14 cellular contexts compared by ENCODE assay signal in genomic region chr19:2942928-2943640, GRCh38. TPM values are rescaled to one million over a fixed set of nuclear protein-coding genes. Genes with fewer than 3 reads are reported as not detected.
DNase-seq lines count a peak whose midpoint lies in the region; ATAC-seq and TF ChIP-seq lines count a peak whose summit lies in the region.
"Had no signal": no experiment of that assay in that cellular context is flagged by ENCODE, and none has a peak within 500 bp of the region (broad histone marks: within the 10 kb centered on the region; RNA-seq: fewer than 3 reads in every experiment).

No MANE protein-coding gene starts in this region.

- no peaks in the 10 kb centered on the region for H3K4me1 ChIP-seq in right cardiac atrium (ENCODE audit: control insufficient read depth, insufficient read depth, low read length)
- H3K4me1 ChIP-seq: foreskin keratinocyte had no signal

- H3K4me3 ChIP-seq in right cardiac atrium (ENCODE audit: low read length) = no peak overlapping the region
- H3K4me3 ChIP-seq: lung had no signal

- peaks cover 11% of the 10 kb centered on the region for H3K36me3 Mint-ChIP-seq in activated CD4-positive, alpha-beta T cell treated with anti-CD3 and anti-CD28 coated beads for 36 hours (ENCODE audit: low read depth)
- H3K36me3 Mint-ChIP-seq in IgD-negative memory B cell (peaks cover 4% of the 10 kb centered on the region), nephron (ENCODE audit: low read depth) (peaks cover 25% of the 10 kb centered on the region)
- peaks cover 16% of the 10 kb centered on the region for H3K36me3 Mint-ChIP-seq in activated T-helper 2 cell treated with anti-CD3 and anti-CD28 coated beads, Interferon-gamma antibody, Interleukin-2, Interleukin-4, amounts not matched to agents 10 μg/mL and 5 μg/mL and 100 μg/mL, durations not matched to agents 14 hours and 24 hours and 36 hours (ENCODE audit: low read depth)

- ATAC-seq in activated CD4-positive, alpha-beta T cell treated with anti-CD3 and anti-CD28 coated beads for 36 hours = no peak
- ATAC-seq in right cardiac atrium (no peak), GM18498 (IDR thresholded peaks at IDR 0.05; ENCODE audit: unreplicated experiment) (no peak)
- ATAC-seq: foreskin keratinocyte had no signal

- POLR2A ChIA-PET in activated CD4-positive, alpha-beta T cell treated with anti-CD3 and anti-CD28 coated beads for 36 hours (lab: Charles Lee) = no interaction called here

- TF ChIP-seq CTCF in nephron (IDR thresholded peaks at IDR 0.05; ENCODE audit: unreplicated experiment in 3 of 3) = no peak

- CTCF ChIA-PET in activated CD4-positive, alpha-beta T cell treated with anti-CD3 and anti-CD28 coated beads for 36 hours (lab: Charles Lee) = interaction anchor here (0.6 to 1.1 kb wide), 2 partner anchors 35 to 201 kb away, joined by 3 read pairs; no protein-coding TSS in a partner anchor

- no peaks in the 10 kb centered on the region for H3K9me3 ChIP-seq in right cardiac atrium (ENCODE audit: control insufficient read depth, low read length)

- H3K27ac Mint-ChIP-seq in activated CD4-positive, alpha-beta T cell treated with anti-CD3 and anti-CD28 coated beads for 36 hours = no peak overlapping the region
- peak overlapping the region in 1 of 3 donors; percentile 75 for H3K27ac Mint-ChIP-seq in IgD-negative memory B cell
- no peak overlapping the region for H3K27ac Mint-ChIP-seq in activated T-helper 2 cell treated with anti-CD3 and anti-CD28 coated beads, Interferon-gamma antibody, Interleukin-2, Interleukin-4, amounts not matched to agents 10 μg/mL and 5 μg/mL and 100 μg/mL, durations not matched to agents 14 hours and 24 hours and 36 hours
- no peak overlapping the region for H3K27ac Mint-ChIP-seq in nephron

- intact Hi-C loops in activated CD4-positive, alpha-beta T cell treated with anti-CD3 and anti-CD28 coated beads for 36 hours (cut with DNase I, micrococcal nuclease) = loop anchor here in 1 of 2 experiments (5.0 kb wide), 1 partner anchor 41 kb away; the partner anchor contains the start of gene ZNF57
- intact Hi-C loops in activated T-helper 2 cell treated with anti-CD3 and anti-CD28 coated beads, Interferon-gamma antibody, Interleukin-2, Interleukin-4, amounts not matched to agents 10 μg/mL and 5 μg/mL and 100 μg/mL, durations not matched to agents 14 hours and 24 hours and 36 hours (cut with micrococcal nuclease) = no loop called here
- intact Hi-C loops in right cardiac atrium (cut with DNase I) = no loop called here

- WGBS in right cardiac atrium = 86% methylated on average over 14 of the region's 14 CpGs

- no peaks in the 10 kb centered on the region for H3K27me3 ChIP-seq in right cardiac atrium (ENCODE audit: control insufficient read depth, insufficient read depth)
- H3K27me3 ChIP-seq: foreskin keratinocyte had no signal

- H3K9me3 Mint-ChIP-seq in activated CD4-positive, alpha-beta T cell treated with anti-CD3 and anti-CD28 coated beads for 36 hours (ENCODE audit: low read depth) = no peaks in the 10 kb centered on the region
- H3K9me3 Mint-ChIP-seq in IgD-negative memory B cell = no peaks in the 10 kb centered on the region
- no peaks in the 10 kb centered on the region for H3K9me3 Mint-ChIP-seq in activated T-helper 2 cell treated with anti-CD3 and anti-CD28 coated beads, Interferon-gamma antibody, Interleukin-2, Interleukin-4, amounts not matched to agents 10 μg/mL and 5 μg/mL and 100 μg/mL, durations not matched to agents 14 hours and 24 hours and 36 hours
- H3K9me3 Mint-ChIP-seq in nephron = peaks cover 4% of the 10 kb centered on the region

- H3K27ac ChIP-seq in right cardiac atrium (ENCODE audit: low read length) = no peak overlapping the region
- H3K27ac ChIP-seq: foreskin keratinocyte had no signal

- peak overlapping the region; percentile 83 for H3K4me3 Mint-ChIP-seq in activated CD4-positive, alpha-beta T cell treated with anti-CD3 and anti-CD28 coated beads for 36 hours
- H3K4me3 Mint-ChIP-seq in IgD-negative memory B cell (peak overlapping the region; percentile 17 to 79 (median 56)), nephron (peak overlapping the region; percentile 78 to 98 (median 83))
- H3K4me3 Mint-ChIP-seq in activated T-helper 2 cell treated with anti-CD3 and anti-CD28 coated beads, Interferon-gamma antibody, Interleukin-2, Interleukin-4, amounts not matched to agents 10 μg/mL and 5 μg/mL and 100 μg/mL, durations not matched to agents 14 hours and 24 hours and 36 hours (ENCODE audit: low read depth) = peak overlapping the region; percentile 28

- H3K27me3 Mint-ChIP-seq in activated CD4-positive, alpha-beta T cell treated with anti-CD3 and anti-CD28 coated beads for 36 hours = no peaks in the 10 kb centered on the region
- H3K27me3 Mint-ChIP-seq in IgD-negative memory B cell (no peaks in the 10 kb centered on the region), nephron (ENCODE audit: low read depth) (no peaks in the 10 kb centered on the region)
- no peaks in the 10 kb centered on the region for H3K27me3 Mint-ChIP-seq in activated T-helper 2 cell treated with anti-CD3 and anti-CD28 coated beads, Interferon-gamma antibody, Interleukin-2, Interleukin-4, amounts not matched to agents 10 μg/mL and 5 μg/mL and 100 μg/mL, durations not matched to agents 14 hours and 24 hours and 36 hours (ENCODE audit: low read depth)

- peaks cover 22% of the 10 kb centered on the region for H3K4me1 Mint-ChIP-seq in activated CD4-positive, alpha-beta T cell treated with anti-CD3 and anti-CD28 coated beads for 36 hours
- H3K4me1 Mint-ChIP-seq in IgD-negative memory B cell (peaks cover 0 to 8% (median 7%) of the 10 kb centered on the region in 3 donors), nephron (peaks cover 11% of the 10 kb centered on the region)
- H3K4me1 Mint-ChIP-seq in activated T-helper 2 cell treated with anti-CD3 and anti-CD28 coated beads, Interferon-gamma antibody, Interleukin-2, Interleukin-4, amounts not matched to agents 10 μg/mL and 5 μg/mL and 100 μg/mL, durations not matched to agents 14 hours and 24 hours and 36 hours (ENCODE audit: low read depth) = peaks cover 7% of the 10 kb centered on the region

- DNase-seq in activated CD4-positive, alpha-beta T cell treated with anti-CD3 and anti-CD28 coated beads for 36 hours = no peak
- DNase-seq in activated CD4-positive, alpha-beta T cell treated with anti-CD3 and anti-CD28 coated beads, Interleukin-2, amount 50 U/mL, for 4 hours = no peak
- no peak for DNase-seq in activated T-helper 2 cell treated with anti-CD3 and anti-CD28 coated beads, Interferon-gamma antibody, Interleukin-2, Interleukin-4, amounts not matched to agents 10 μg/mL and 5 μg/mL and 100 μg/mL, durations not matched to agents 14 hours and 24 hours and 36 hours (ENCODE audit: low spot score)
- DNase-seq in dedifferentiated amniotic fluid mesenchymal stem cell (ENCODE audit: extremely low spot score) (no peak), right cardiac atrium (no peak)
- DNase-seq: activated CD4-positive, CD25-positive, alpha-beta regulatory T cell treated with anti-CD3 and anti-CD28 coated beads, Interleukin-2, amount 50 U/mL, for 72 hours; activated gamma-delta T cell; foreskin keratinocyte; NCI-H1105 had no signal

RNA-seq across cellular contexts. Expression of gene ZNF77, which starts 1.7 kb away (rescaled TPM):
- 1 to 10 TPM; 4.3 to 4.8 TPM for total RNA-seq in activated CD4-positive, alpha-beta T cell treated with anti-CD3 and anti-CD28 coated beads for 36 hours
- 1.7 TPM for polyA plus RNA-seq in IgD-negative memory B cell
- 3.5 and 4.0 TPM in 2 replicates for total RNA-seq in activated T-helper 2 cell treated with anti-CD3 and anti-CD28 coated beads, Interferon-gamma antibody, Interleukin-2, Interleukin-4, amounts not matched to agents 10 μg/mL and 5 μg/mL and 100 μg/mL, durations not matched to agents 14 hours and 24 hours and 36 hours
- total RNA-seq in right cardiac atrium = 1 to 10 TPM; 2.1 to 4.0 (median 2.9) TPM
- polyA plus RNA-seq in right cardiac atrium = 2.1 TPM

RNA-seq across cellular contexts. Expression of gene TLE6, which starts 34.3 kb away (rescaled TPM):
- total RNA-seq in activated CD4-positive, alpha-beta T cell treated with anti-CD3 and anti-CD28 coated beads for 36 hours = 1 to 10 TPM; 2.6 to 3.5 TPM
- polyA plus RNA-seq in IgD-negative memory B cell (0.16 TPM), right cardiac atrium (2.1 TPM)
- total RNA-seq in activated T-helper 2 cell treated with anti-CD3 and anti-CD28 coated beads, Interferon-gamma antibody, Interleukin-2, Interleukin-4, amounts not matched to agents 10 μg/mL and 5 μg/mL and 100 μg/mL, durations not matched to agents 14 hours and 24 hours and 36 hours = 1.4 and 1.5 TPM in 2 replicates
- total RNA-seq in right cardiac atrium = 1 to 10 TPM in 2 of 4 donors, under 1 TPM in 2; 0.28 to 2.2 (median 1.2) TPM
- total RNA-seq: A673 had no signal

RNA-seq across cellular contexts. Expression of gene ZNF57, which starts 42.4 kb away (rescaled TPM):
- 1 to 10 TPM; 5.9 to 7.1 TPM for total RNA-seq in activated CD4-positive, alpha-beta T cell treated with anti-CD3 and anti-CD28 coated beads for 36 hours
- polyA plus RNA-seq in IgD-negative memory B cell = 2.9 TPM
- total RNA-seq in activated T-helper 2 cell treated with anti-CD3 and anti-CD28 coated beads, Interferon-gamma antibody, Interleukin-2, Interleukin-4, amounts not matched to agents 10 μg/mL and 5 μg/mL and 100 μg/mL, durations not matched to agents 14 hours and 24 hours and 36 hours = 2.7 and 3.1 TPM in 2 replicates
- total RNA-seq in right cardiac atrium = 1 to 10 TPM; 1.9 to 3.1 (median 2.4) TPM
- polyA plus RNA-seq in right cardiac atrium = 1.9 TPM

Comparison
In these comparisons a context has a peak if more than half of its experiments do, and no peak if none do; other contexts are left out.
1. H3K4me3 Mint-ChIP-seq: peak in every context shown above with its lines; median percentile 83 in activated CD4-positive, alpha-beta T cell treated with anti-CD3 and anti-CD28 coated beads for 36 hours; 83 in nephron; 56 in IgD-negative memory B cell; 28 in activated T-helper 2 cell treated with anti-CD3 and anti-CD28 coated beads, Interferon-gamma antibody, Interleukin-2, Interleukin-4, amounts not matched to agents 10 μg/mL and 5 μg/mL and 100 μg/mL, durations not matched to agents 14 hours and 24 hours and 36 hours.